In genomic region chr17:73787036-73787720, GRCh38 we compare ENCODE assay signal across 16 cellular contexts.
DNase-seq lines count a peak whose midpoint lies in the region; ATAC-seq and TF ChIP-seq lines count a peak whose summit lies in the region.
"Had no signal": no experiment of that assay in that cellular context is flagged by ENCODE, and none has a peak within 500 bp of the region (broad histone marks: within the 10 kb centered on the region; RNA-seq: fewer than 3 reads in every experiment).

No MANE protein-coding gene starts in this region.

- H3K9me3 ChIP-seq in iPS-20b (ENCODE audit: insufficient read depth, low read depth, low read length): no peaks in the 10 kb centered on the region
- H3K9me3 ChIP-seq: HAP-1, MG63 had no signal

- peaks cover 0 to 15% of the 10 kb centered on the region in 2 donors for H3K4me1 Mint-ChIP-seq in natural killer cell

- H3K9ac ChIP-seq in iPS-20b (ENCODE audit: low read depth, low read length): peak overlapping the region; percentile 17; the same call in 1 of the 2 replicates

- H3K36me3 Mint-ChIP-seq in natural killer cell: no peaks in the 10 kb centered on the region
- H3K36me3 Mint-ChIP-seq: activated CD4-positive, alpha-beta memory T cell treated with anti-CD3 and anti-CD28 coated beads for 36 hours; naive thymus-derived CD4-positive, alpha-beta T cell had no signal

- peak; percentile 66 for DNase-seq in cardiac septum (ENCODE audit: low spot score)
- no peak for DNase-seq in Right ventricle myocardium superior
- peak; percentile 95 for DNase-seq in NCI-H526 (lab: John Stamatoyannopoulos, UW)
- DNase-seq in natural killer cell: no peak
- DNase-seq: activated CD4-positive, alpha-beta memory T cell treated with anti-CD3 and anti-CD28 coated beads for 36 hours; activated gamma-delta T cell treated with Interleukin-2 at 50 U/mL for 16 hours; left cardiac atrium; MG63; naive thymus-derived CD4-positive, alpha-beta T cell; NCI-H187; substantia nigra; SW 1271 had no signal

- H3K4me1 ChIP-seq in iPS-20b (ENCODE audit: insufficient read depth, low read length): peaks cover 20% of the 10 kb centered on the region; the same call in 1 of the 2 replicates
- H3K4me1 ChIP-seq: HAP-1 had no signal

- peaks cover 6 to 24% of the 10 kb centered on the region in 2 donors for H3K27me3 Mint-ChIP-seq in natural killer cell (ENCODE audit: low read depth in 2 of 2)

- no peaks in the 10 kb centered on the region for H3K9me3 Mint-ChIP-seq in natural killer cell
- H3K9me3 Mint-ChIP-seq: activated CD4-positive, alpha-beta memory T cell treated with anti-CD3 and anti-CD28 coated beads for 36 hours; naive thymus-derived CD4-positive, alpha-beta T cell had no signal

- TF ChIP-seq CTCF in natural killer cell (IDR thresholded peaks at IDR 0.05): no peak

- no peak overlapping the region for H3K27ac ChIP-seq in iPS-20b (ENCODE audit: low read length)

- no peak overlapping the region for H3K4me3 Mint-ChIP-seq in natural killer cell
- H3K4me3 Mint-ChIP-seq: activated CD4-positive, alpha-beta memory T cell treated with anti-CD3 and anti-CD28 coated beads for 36 hours; naive thymus-derived CD4-positive, alpha-beta T cell had no signal

- ATAC-seq in Right ventricle myocardium superior (ENCODE audit: poor library complexity) (no peak), HG03439 (IDR thresholded peaks at IDR 0.05; ENCODE audit: unreplicated experiment) (no peak), natural killer cell (no peak), HG03469 (IDR thresholded peaks at IDR 0.05; ENCODE audit: unreplicated experiment) (no peak)
- ATAC-seq: naive thymus-derived CD4-positive, alpha-beta T cell had no signal

- H3K27me3 ChIP-seq in iPS-20b (ENCODE audit: insufficient read depth, low read length): peaks cover 11% of the 10 kb centered on the region; the same call in 1 of the 2 replicates

- no peak overlapping the region for H3K4me3 ChIP-seq in iPS-20b (ENCODE audit: low read length)
- H3K4me3 ChIP-seq: HAP-1, MG63 had no signal

- intact Hi-C loops in cardiac septum (cut with DNase I) (loop anchor here (5.0 kb wide), 1 partner anchor 130 kb away; no protein-coding TSS in a partner anchor), Right ventricle myocardium superior (cut with DNase I) (no loop called here), natural killer cell (cut with micrococcal nuclease) (no loop called here)

- no peak overlapping the region for H3K27ac Mint-ChIP-seq in natural killer cell
- H3K27ac Mint-ChIP-seq: activated CD4-positive, alpha-beta memory T cell treated with anti-CD3 and anti-CD28 coated beads for 36 hours had no signal

- no peaks in the 10 kb centered on the region for H3K36me3 ChIP-seq in iPS-20b (ENCODE audit: insufficient read depth, low read depth, low read length)
- H3K36me3 ChIP-seq: HAP-1, MG63 had no signal

Comparison
In these comparisons a context has a peak if more than half of its experiments do, and no peak if none do; other contexts are left out.
1. DNase-seq: peak in cardiac septum (single experiment) and NCI-H526 (2 of 2); none in Right ventricle myocardium superior (single experiment) and natural killer cell (single experiment).